ENCODE assay signal across 26 cellular contexts in the genomic region with DNA sequence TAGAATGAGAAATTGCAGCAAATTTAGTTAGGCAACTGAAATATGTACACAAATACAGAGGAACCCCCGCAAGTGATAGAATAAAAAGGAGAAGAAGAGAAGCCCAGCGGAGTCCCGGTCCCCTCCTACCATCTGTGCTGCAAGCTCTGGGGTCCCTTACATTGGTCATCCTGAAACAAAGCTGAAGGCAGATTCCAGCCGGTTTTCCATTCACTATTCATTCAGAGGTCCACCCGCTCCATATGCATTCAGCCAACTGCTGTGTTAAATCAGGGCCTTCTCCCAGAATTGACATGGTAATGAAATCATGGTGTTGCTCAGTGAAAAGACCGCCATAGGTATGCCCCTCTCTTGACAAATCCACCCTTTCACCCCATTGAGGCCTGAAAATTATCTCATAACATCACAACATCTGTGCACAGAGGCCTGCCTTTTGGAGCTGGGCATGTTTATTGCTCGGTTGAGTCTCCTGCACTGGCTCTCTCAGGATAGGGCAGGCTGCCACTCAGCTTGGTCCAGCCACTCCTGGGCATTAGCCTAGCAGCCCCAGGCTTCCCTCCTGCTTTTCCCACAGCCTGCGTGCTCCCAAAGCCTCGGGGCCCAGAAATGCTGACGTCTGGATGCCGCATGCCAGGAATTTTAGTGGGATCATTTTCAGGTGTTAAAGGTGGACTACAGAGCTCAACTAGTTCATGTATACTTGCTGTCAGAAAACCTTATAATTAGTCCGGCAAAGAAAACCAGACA. TPM values are rescaled to one million over a fixed set of nuclear protein-coding genes. Genes with fewer than 3 reads are reported as not detected.
DNase-seq lines count a peak whose midpoint lies in the region; ATAC-seq, FAIRE-seq and TF ChIP-seq lines count a peak whose summit lies in the region.
"Had no signal": no experiment of that assay in that cellular context is flagged by ENCODE, and none has a peak within 500 bp of the region (broad histone marks: within the 10 kb centered on the region; RNA-seq: fewer than 3 reads in every experiment).

No MANE protein-coding gene starts in this region.

- H3K4me2 ChIP-seq in H1 (ENCODE audit: insufficient read depth in 1 of 2, low read depth in 2 of 2, low read length in 2 of 2) (peak overlapping the region; percentile 33 to 34; a peak in 2 of 4 replicates), mesendoderm (ENCODE audit: low read length) (no peak overlapping the region)
- H3K4me2 ChIP-seq: PC-9 had no signal

- H4K5ac ChIP-seq in H1 (ENCODE audit: insufficient read length, low read depth, low read length) (peak overlapping the region; percentile 17), mesendoderm (ENCODE audit: low read length) (no peak overlapping the region)

- ATAC-seq in GM21515 (IDR thresholded peaks at IDR 0.05; ENCODE audit: unreplicated experiment), result no peak
- ATAC-seq: activated CD8-positive, alpha-beta T cell treated with anti-CD3 and anti-CD28 coated beads, Interleukin-2, amount 10 ng/mL, durations not matched to agents 7 days and 5 days; gastroesophageal sphincter; K562 had no signal

- no peak for TF ChIP-seq RAD21 in H1 (IDR thresholded peaks at IDR 0.05 in 1 of 2, conservative IDR thresholded peaks at IDR 0.05 in 1 of 2; ENCODE audit: low read depth in 2 of 2, low read length in 2 of 2)

- FAIRE-seq in H1 (lab: Jason Lieb, UNC), result no peak
- FAIRE-seq: bronchial epithelial cell, K562, pancreas, TTC549 had no signal

- H3K79me1 ChIP-seq in H1 (ENCODE audit: low read depth, low read length), result no peaks in the 10 kb centered on the region
- no peaks in the 10 kb centered on the region for H3K79me1 ChIP-seq in mesendoderm (ENCODE audit: low read length)

- no peak overlapping the region for H3K14ac ChIP-seq in H1 (ENCODE audit: insufficient read length)

- H2BK15ac ChIP-seq in H1 (ENCODE audit: low read length) (no peak overlapping the region), mesendoderm (replicated peaks; ENCODE audit: low read depth) (no peak overlapping the region)

- H3K4me1 ChIP-seq in HUES64 (ENCODE audit: insufficient read depth, low read length) (peaks cover 33% of the 10 kb centered on the region), H1 (replicated peaks in 1 of 4; ENCODE audit: control insufficient read depth in 3 of 4, insufficient read depth in 4 of 4, low read length in 3 of 4) (peaks cover 6 to 29% (median 15%) of the 10 kb centered on the region in 4 experiments), mesendoderm (ENCODE audit: control insufficient read depth, low read depth, low read length) (peaks cover 8% of the 10 kb centered on the region)
- H3K4me1 ChIP-seq: pancreas, transverse colon had no signal

- WGBS in HUES64, result 51% methylated on average over 12 of the region's 12 CpGs
- 42% methylated on average over 12 of the region's 12 CpGs; no CpG with 5 or more reads in 1 of the 2 experiments for WGBS in H1 (ENCODE audit: extremely low coverage in 1 of 2, insufficient coverage in 1 of 2, insufficient read length in 1 of 2, insufficient replicate concordance in 2 of 2, low coverage in 1 of 2, low lambda C conversion rate in 2 of 2, missing lambda C conversion rate in 1 of 2), 2 experiments
- WGBS in mesendoderm (ENCODE audit: extremely low coverage, insufficient coverage, low lambda C conversion rate), result no CpG with 5 or more reads among the region's 12 CpGs

- H2BK20ac ChIP-seq in H1 (ENCODE audit: low read length), result no peak overlapping the region

- H3K27me3 ChIP-seq in HUES64 (ENCODE audit: insufficient read depth, low read length) (peaks cover 23% of the 10 kb centered on the region), H1 (replicated peaks in 1 of 4; ENCODE audit: control insufficient read depth in 3 of 4, extremely low read depth in 1 of 4, insufficient read depth in 3 of 4, low read length in 3 of 4) (peaks cover 1 to 8% (median 5%) of the 10 kb centered on the region in 4 experiments; a peak in 5 of 7 replicates), mesendoderm (ENCODE audit: insufficient read depth, low read length, poor library complexity) (no peaks in the 10 kb centered on the region)
- H3K27me3 ChIP-seq: gastroesophageal sphincter, MG63, pancreas, transverse colon had no signal

- peak overlapping the region; percentile 70; the same call in 1 of the 2 replicates for H3K27ac ChIP-seq in HUES64 (ENCODE audit: low read depth, low read length)
- H3K27ac ChIP-seq in H1 (ENCODE audit: low read depth, low read length), result no peak overlapping the region
- H3K27ac ChIP-seq in mesendoderm (ENCODE audit: low read depth, low read length), result no peak overlapping the region
- H3K27ac ChIP-seq: coronary artery, pancreas, PC-9, transverse colon had no signal

- no peaks in the 10 kb centered on the region for H3K36me3 ChIP-seq in HUES64 (ENCODE audit: insufficient read depth, low read length)
- no peaks in the 10 kb centered on the region for H3K36me3 ChIP-seq in H1 (ENCODE audit: control insufficient read depth in 2 of 4, insufficient read depth in 4 of 4, low read length in 3 of 4)
- no peaks in the 10 kb centered on the region for H3K36me3 ChIP-seq in mesendoderm (ENCODE audit: control insufficient read depth, insufficient read depth, low read length)
- H3K36me3 ChIP-seq: gastroesophageal sphincter, MG63, pancreas, transverse colon had no signal

- TF ChIP-seq EP300 in H1 (IDR thresholded peaks at IDR 0.05; ENCODE audit: borderline replicate concordance in 1 of 2, low read depth in 2 of 2, low read length in 2 of 2), result no peak

- POLR2A ChIA-PET in H1 (lab: Charles Lee; ENCODE audit: partially characterized antibody), result interaction anchor here (1.1 to 2.5 kb wide), 5 partner anchors 9 to 42 kb away, joined by 3 to 8 read pairs (median 3); a partner anchor contains a TSS

- H3K4ac ChIP-seq in H1 (replicated peaks; ENCODE audit: insufficient read length, low read depth, low read length), result no peak overlapping the region
- H3K4ac ChIP-seq in mesendoderm (ENCODE audit: low read depth, low read length), result no peak overlapping the region

- H3K9me3 ChIP-seq in HUES64 (ENCODE audit: insufficient read depth, low read depth, low read length), result peaks cover 8% of the 10 kb centered on the region
- peaks cover 3 to 13% of the 10 kb centered on the region in 2 experiments; a peak in 2 of 4 replicates for H3K9me3 ChIP-seq in H1 (ENCODE audit: insufficient read depth in 2 of 2, low read depth in 1 of 2, low read length in 1 of 2)
- H3K9me3 ChIP-seq: gastroesophageal sphincter, MG63, pancreas, transverse colon had no signal

- H4K91ac ChIP-seq in H1 (replicated peaks; ENCODE audit: insufficient read length, low read length), result no peak overlapping the region

- no peaks in the 10 kb centered on the region for H3K23me2 ChIP-seq in H1 (ENCODE audit: low read depth, low read length)

- no peak overlapping the region for H2AFZ ChIP-seq in H1 (ENCODE audit: low read length)
- H2AFZ ChIP-seq: PC-9 had no signal

- H3K4me3 ChIP-seq in HUES64 (ENCODE audit: low read length) (no peak overlapping the region; the same call in 1 of the 2 replicates), H1 (ENCODE audit: extremely low read depth in 1 of 4, insufficient read depth in 2 of 4, low read depth in 3 of 4, low read length in 4 of 4) (peak overlapping the region in 1 of 4 experiments; percentile 25; a peak in 1 of 8 replicates), mesendoderm (ENCODE audit: low read length) (no peak overlapping the region)
- H3K4me3 ChIP-seq: coronary artery, gastroesophageal sphincter, K562, MG63, pancreas, PC-9, transverse colon had no signal

- no peaks in the 10 kb centered on the region for H4K20me1 ChIP-seq in H1 (replicated peaks in 1 of 2; ENCODE audit: control insufficient read depth in 1 of 2, insufficient read depth in 2 of 2, low read length in 2 of 2)

- H2BK5ac ChIP-seq in H1 (ENCODE audit: low read depth, low read length) (no peak overlapping the region), mesendoderm (ENCODE audit: low read length) (no peak overlapping the region)

- TF ChIP-seq POLR2A in H1 (IDR thresholded peaks at IDR 0.05; ENCODE audit: control extremely low read depth in 1 of 2, low read depth in 2 of 2, low read length in 2 of 2), result no peak

- CTCF ChIA-PET in H1 (lab: Charles Lee; ENCODE audit: partially characterized antibody), result interaction anchor here (0.9 to 2.0 kb wide), 9 partner anchors 11 to 1545 kb away, joined by 3 to 6 read pairs (median 4); no protein-coding TSS in a partner anchor

- H3K79me2 ChIP-seq in H1 (ENCODE audit: control insufficient read depth in 1 of 2, insufficient read depth in 2 of 2, low read length in 2 of 2), result no peaks in the 10 kb centered on the region
- H3K79me2 ChIP-seq in mesendoderm (ENCODE audit: control insufficient read depth, insufficient read depth, low read length), result no peaks in the 10 kb centered on the region

- H3K9ac ChIP-seq in HUES64 (ENCODE audit: low read depth, low read length) (no peak overlapping the region), H1 (replicated peaks in 1 of 4; ENCODE audit: extremely low read depth in 1 of 4, low read depth in 3 of 4, low read length in 3 of 4) (no peak overlapping the region), mesendoderm (ENCODE audit: low read length) (no peak overlapping the region)

- H4K8ac ChIP-seq in H1 (ENCODE audit: extremely low read depth, insufficient read depth, low read length) (no peak overlapping the region), mesendoderm (ENCODE audit: low read depth, low read length) (no peak overlapping the region)

- TF ChIP-seq CTCF in H1 (IDR thresholded peaks at IDR 0.05; ENCODE audit: control extremely low read depth in 1 of 3, insufficient read depth in 1 of 3, low read depth in 1 of 3, low read length in 3 of 3), result no peak

- no peak overlapping the region; the same call in 1 of the 2 replicates for H3K18ac ChIP-seq in H1 (ENCODE audit: extremely low read depth, low read length)
- no peak overlapping the region for H3K18ac ChIP-seq in mesendoderm (ENCODE audit: low read length)

- H2BK120ac ChIP-seq in H1 (replicated peaks; ENCODE audit: low read depth, low read length) (no peak overlapping the region), mesendoderm (ENCODE audit: low read depth, low read length) (no peak overlapping the region)

- H3K56ac ChIP-seq in H1 (replicated peaks; ENCODE audit: insufficient read length, low read depth, low read length), result no peak overlapping the region
- H3K56ac ChIP-seq in mesendoderm (ENCODE audit: low read length), result no peak overlapping the region

- no peak overlapping the region for H3K23ac ChIP-seq in H1 (ENCODE audit: insufficient read length)
- no peak overlapping the region for H3K23ac ChIP-seq in mesendoderm (ENCODE audit: low read length)

- H2BK12ac ChIP-seq in H1 (ENCODE audit: low read depth, low read length), result no peak overlapping the region

- DNase-seq in H1 (ENCODE audit: low read depth in 1 of 2, low spot score in 2 of 2), result no peak
- DNase-seq in mesendoderm, result peak; percentile 7
- DNase-seq in putamen (ENCODE audit: low spot score), result peak; percentile 36
- no peak for DNase-seq in NCI-H526 (lab: John Stamatoyannopoulos, UW)
- DNase-seq in activated gamma-delta T cell treated with Interleukin-2 at 50 U/mL for 16 hours, result no peak
- DNase-seq in NCI-H1417 treated with DMSO at 0.1 percent for 48 hours (lab: John Stamatoyannopoulos, UW), result no peak
- DNase-seq: activated CD4-positive, alpha-beta T cell treated with anti-CD3 and anti-CD28 coated beads for 1 hour; activated CD8-positive, alpha-beta T cell treated with anti-CD3 and anti-CD28 coated beads, Interleukin-2, amount 10 ng/mL, durations not matched to agents 7 days and 5 days; activated naive CD4-positive, alpha-beta T cell treated with Interleukin-2 at 50 U/mL for 16 hours; mammary epithelial cell; MG63; NCI-H1417; NCI-H2081 treated with DMSO at 0.1 percent for 48 hours; NCI-H446 treated with DMSO at 0.1 percent for 48 hours; pancreas; PC-9; SIG-M5; stimulated activated CD8-positive, alpha-beta memory T cell treated with anti-CD3 and anti-CD28 coated beads, Interleukin-4, amount 100 ng/mL, for 48 hours; transverse colon had no signal

- H2AK5ac ChIP-seq in H1 (ENCODE audit: low read depth, low read length), result no peak overlapping the region
- no peak overlapping the region for H2AK5ac ChIP-seq in mesendoderm (ENCODE audit: low read length)

RNA-seq across cellular contexts. Expression of a gene that starts 39.4 kb away (rescaled TPM):
- polyA plus RNA-seq in HUES64 (2013, experiment 1 of 2), result 104 TPM
- polyA plus RNA-seq in HUES64 (2013, experiment 2 of 2), result 113 TPM
- total RNA-seq in H1 (2021; fragmentation: NEBNext Ultra II Directional; extraction: Animal tissue kit (Norgen Biotek cat#: 25700)), result 36.7 and 37.1 TPM in 2 replicates
- polyA plus RNA-seq in H1 (2011; rRNA removed), result 163 and 214 TPM in 2 replicates
- polyA plus RNA-seq in H1 (2011; cell fraction: cytosol; rRNA removed), result 163 TPM
- polyA plus RNA-seq in H1 (2011; cell fraction: nucleus; rRNA removed), result 221 TPM
- 58.1 to 89.9 TPM (median 65.4 TPM) in 4 replicates for polyA plus RNA-seq in H1 (2012, experiment 1 of 2)
- 43.9 TPM for polyA plus RNA-seq in H1 (2012, experiment 2 of 2)
- polyA plus RNA-seq in H1 (2013, experiment 1 of 2), result 21.4 TPM
- 22.4 TPM for polyA plus RNA-seq in H1 (2013, experiment 2 of 2)
- polyA minus RNA-seq in H1 (2011; rRNA and poly(A)+ RNA removed), result 89.2 and 91.6 TPM in 2 replicates
- polyA minus RNA-seq in H1 (2011; cell fraction: cytosol; rRNA and poly(A)+ RNA removed), result 52.3 TPM
- 89.9 TPM for polyA minus RNA-seq in H1 (2011; cell fraction: nucleus; rRNA and poly(A)+ RNA removed)
- 96.4 TPM for polyA plus RNA-seq in mesendoderm (2013, experiment 1 of 2)
- polyA plus RNA-seq in mesendoderm (2013, experiment 2 of 2), result 94.7 TPM

Comparison
In these comparisons a context has a peak if more than half of its experiments do, and no peak if none do; other contexts are left out.
1. DNase-seq: peak in mesendoderm (single experiment) and putamen (single experiment); none in H1 (0 of 2), NCI-H526 (0 of 2), activated gamma-delta T cell treated with Interleukin-2 at 50 U/mL for 16 hours (single experiment) and NCI-H1417 treated with DMSO at 0.1 percent for 48 hours (single experiment).